In genomic region chr9:134444040-134444315, GRCh38 we compare ENCODE assay signal across 14 cellular contexts.
DNase-seq lines count a peak whose midpoint lies in the region; ATAC-seq and TF ChIP-seq lines count a peak whose summit lies in the region.
"Had no signal": no experiment of that assay in that cellular context is flagged by ENCODE, and none has a peak within 500 bp of the region (broad histone marks: within the 10 kb centered on the region; RNA-seq: fewer than 3 reads in every experiment).

No MANE protein-coding gene starts in this region.

- CTCF ChIA-PET in IMR-90 (lab: Yijun Ruan, JAX): interaction anchor here (0.6 to 2.8 kb wide), 3 partner anchors 116 to 276 kb away, joined by 4 to 27 read pairs (median 8); no protein-coding TSS in a partner anchor

- no peaks in the 10 kb centered on the region for H3K9me3 Mint-ChIP-seq in effector memory CD8-positive, alpha-beta T cell
- H3K9me3 Mint-ChIP-seq: CD8-positive, alpha-beta T cell had no signal

- H3K4me1 ChIP-seq in BLaER1 (peaks cover 51% of the 10 kb centered on the region), IMR-90 (ENCODE audit: control insufficient read depth, insufficient read depth, low read length) (peaks cover 17% of the 10 kb centered on the region), trophoblast cell (ENCODE audit: control insufficient read depth in 1 of 2, insufficient read depth in 2 of 2, low read length in 2 of 2) (peaks cover 0 to 2% of the 10 kb centered on the region in 2 experiments)

- H3K4me2 ChIP-seq in BLaER1 (peak overlapping the region; percentile 89), IMR-90 (ENCODE audit: low read depth, low read length) (no peak overlapping the region), trophoblast cell (ENCODE audit: low read length) (no peak overlapping the region)
- H3K4me2 ChIP-seq: neural progenitor cell had no signal

- H3K27ac ChIP-seq in BLaER1: no peak overlapping the region
- no peak overlapping the region for H3K27ac ChIP-seq in IMR-90 (ENCODE audit: insufficient read depth, low read length)
- no peak overlapping the region for H3K27ac ChIP-seq in trophoblast cell (ENCODE audit: low read depth, low read length)
- H3K27ac ChIP-seq: neural progenitor cell had no signal

- H3K36me3 ChIP-seq in BLaER1: peaks cover 3% of the 10 kb centered on the region; the same call in 1 of the 2 replicates
- no peaks in the 10 kb centered on the region; the same call in 1 of the 2 replicates for H3K36me3 ChIP-seq in IMR-90 (ENCODE audit: control insufficient read depth, insufficient read depth, low read length)
- H3K36me3 ChIP-seq in trophoblast cell (ENCODE audit: control insufficient read depth in 1 of 2, insufficient read depth in 2 of 2, low read length in 2 of 2): peaks cover 0 to 2% of the 10 kb centered on the region in 2 experiments
- H3K36me3 ChIP-seq: neural progenitor cell had no signal

- peak overlapping the region; percentile 74 to 81 for H3K27ac Mint-ChIP-seq in effector memory CD8-positive, alpha-beta T cell
- H3K27ac Mint-ChIP-seq in T-helper 17 cell: no peak overlapping the region
- H3K27ac Mint-ChIP-seq: activated CD4-positive, alpha-beta T cell treated with anti-CD3 and anti-CD28 coated beads for 36 hours; neural progenitor cell had no signal

- H3K9me1 ChIP-seq in IMR-90 (ENCODE audit: insufficient read depth, low read length): peaks cover 4% of the 10 kb centered on the region; the same call in 1 of the 2 replicates

- peaks cover 6 to 13% of the 10 kb centered on the region in 2 donors for H3K4me1 Mint-ChIP-seq in effector memory CD8-positive, alpha-beta T cell (ENCODE audit: low read depth in 2 of 2)
- H3K4me1 Mint-ChIP-seq in T-helper 17 cell: peaks cover 11% of the 10 kb centered on the region

- no peak overlapping the region for H3K4ac ChIP-seq in IMR-90 (ENCODE audit: low read depth, low read length)
- H3K4ac ChIP-seq in trophoblast cell (ENCODE audit: low read depth, low read length): no peak overlapping the region

- ATAC-seq in IMR-90 (ENCODE audit: low read depth): no peak
- ATAC-seq in effector memory CD8-positive, alpha-beta T cell (replicated peaks): no peak
- no peak for ATAC-seq in GM18870 (IDR thresholded peaks at IDR 0.05; ENCODE audit: unreplicated experiment)
- ATAC-seq in T-helper 17 cell: no peak

- H2BK5ac ChIP-seq in IMR-90 (ENCODE audit: low read depth, low read length, poor library complexity, severe bottlenecking) (no peak overlapping the region), trophoblast cell (ENCODE audit: low read depth, low read length, poor library complexity) (no peak overlapping the region)

- H4K91ac ChIP-seq in IMR-90 (ENCODE audit: insufficient read depth, low read depth, low read length) (no peak overlapping the region), trophoblast cell (ENCODE audit: low read depth, low read length) (no peak overlapping the region)

- no peak overlapping the region for H3K9ac ChIP-seq in BLaER1
- no peak overlapping the region for H3K9ac ChIP-seq in IMR-90 (ENCODE audit: low read depth, low read length)
- no peak overlapping the region for H3K9ac ChIP-seq in trophoblast cell (ENCODE audit: low read length)
- H3K9ac ChIP-seq: neural progenitor cell had no signal

- H4K5ac ChIP-seq in IMR-90 (ENCODE audit: low read depth, low read length): no peak overlapping the region

- H4K8ac ChIP-seq in IMR-90 (ENCODE audit: low read depth in 2 of 2, low read length in 2 of 2) (0 out of 4 replicates have a peak overlapping the region, but pooled peaks of 1 of the 2 experiments have one; percentile 2), trophoblast cell (ENCODE audit: low read depth, low read length) (no peak overlapping the region)

- peaks cover 0 to 23% of the 10 kb centered on the region in 2 donors for H3K27me3 Mint-ChIP-seq in effector memory CD8-positive, alpha-beta T cell
- peaks cover 17% of the 10 kb centered on the region for H3K27me3 Mint-ChIP-seq in T-helper 17 cell

- POLR2A ChIA-PET in IMR-90 (lab: Charles Lee; ENCODE audit: unreplicated experiment): no interaction called here

- dilution Hi-C loops in IMR-90 (cut with HindIII; ENCODE audit: low sequenced_read_pairs, unreplicated experiment): no loop called here

- no peak for TF ChIP-seq RAD21 in IMR-90 (IDR thresholded peaks at IDR 0.05; ENCODE audit: low read length)

- H2AFZ ChIP-seq in IMR-90 (replicated peaks; ENCODE audit: low read length, poor library complexity) (peak overlapping the region; percentile 23), trophoblast cell (ENCODE audit: insufficient read depth, low read length, poor library complexity) (no peak overlapping the region)
- H2AFZ ChIP-seq: neural progenitor cell had no signal

- H2BK15ac ChIP-seq in IMR-90 (ENCODE audit: low read depth, low read length): no peak overlapping the region

- BruUV-seq in IMR-90 (replicated peaks; lab: Mats Ljungman, UMichigan): no TSS peak

- H3K4me3 ChIP-seq in BLaER1 (no peak overlapping the region), IMR-90 (ENCODE audit: insufficient read depth, low read depth, low read length) (no peak overlapping the region), trophoblast cell (ENCODE audit: low read depth, low read length) (peak overlapping the region; percentile 10)
- H3K4me3 ChIP-seq: esophagus squamous epithelium, neural progenitor cell had no signal

- in situ Hi-C loops in IMR-90 (cut with MboI; ENCODE audit: low sequenced_read_pairs): loop anchor here (5.0 kb wide), 1 partner anchor 277 kb away; no protein-coding TSS in a partner anchor

- DNase-seq in IMR-90 (no peak), trophoblast cell (no peak), T-helper 17 cell (no peak), hepatic stellate cell (ENCODE audit: low spot score) (no peak), posterior cingulate gyrus (no peak)
- DNase-seq in effector memory CD8-positive, alpha-beta T cell: no peak
- DNase-seq: NCI-H510A had no signal

- H2AK9ac ChIP-seq in IMR-90 (replicated peaks; ENCODE audit: low read depth, low read length, poor library complexity): peak overlapping the region; percentile 62

- H3K4me3 Mint-ChIP-seq in effector memory CD8-positive, alpha-beta T cell: no peak overlapping the region
- H3K4me3 Mint-ChIP-seq in T-helper 17 cell: no peak overlapping the region
- H3K4me3 Mint-ChIP-seq: activated CD4-positive, alpha-beta T cell treated with anti-CD3 and anti-CD28 coated beads for 36 hours; CD8-positive, alpha-beta T cell; neural progenitor cell had no signal

- no peak overlapping the region for H2BK20ac ChIP-seq in IMR-90 (ENCODE audit: low read depth, low read length)

- H4K12ac ChIP-seq in trophoblast cell (ENCODE audit: low read depth, low read length): no peak overlapping the region

- H3K18ac ChIP-seq in IMR-90 (ENCODE audit: low read depth, low read length) (no peak overlapping the region), trophoblast cell (ENCODE audit: low read length) (no peak overlapping the region)

- H3K27me3 ChIP-seq in BLaER1 (no peaks in the 10 kb centered on the region; the same call in 1 of the 2 replicates), IMR-90 (ENCODE audit: control insufficient read depth, insufficient read depth, low read length) (no peaks in the 10 kb centered on the region), trophoblast cell (ENCODE audit: insufficient read depth, low read length) (no peaks in the 10 kb centered on the region)
- H3K27me3 ChIP-seq: neural progenitor cell had no signal

- H3K79me1 ChIP-seq in IMR-90 (ENCODE audit: low read depth in 1 of 2, low read length in 2 of 2): no peaks in the 10 kb centered on the region
- H3K79me1 ChIP-seq in trophoblast cell (ENCODE audit: low read length): no peaks in the 10 kb centered on the region

- H3K14ac ChIP-seq in IMR-90 (replicated peaks; ENCODE audit: low read depth, low read length) (no peak overlapping the region), trophoblast cell (ENCODE audit: low read length) (no peak overlapping the region)

- no peaks in the 10 kb centered on the region for H3K79me2 ChIP-seq in trophoblast cell (ENCODE audit: control insufficient read depth, insufficient read depth, low read length, poor library complexity)

- 80% methylated on average over 1 of the region's 2 CpGs; no CpG with 5 or more reads in 1 of the 2 experiments for WGBS in IMR-90 (ENCODE audit: extremely low coverage in 2 of 2, insufficient read length in 1 of 2), 2 experiments
- whole genome bisulfite sequencing in trophoblast cell (ENCODE audit: extremely low coverage, insufficient coverage, insufficient read length): no CpG with 5 or more reads among the region's 2 CpGs

- H2AK5ac ChIP-seq in IMR-90 (ENCODE audit: low read depth, low read length): peak overlapping the region; percentile 81; the same call in 1 of the 2 replicates
- no peak overlapping the region for H2AK5ac ChIP-seq in trophoblast cell (ENCODE audit: low read length)

- H4K20me1 ChIP-seq in BLaER1 (peaks cover 36% of the 10 kb centered on the region), IMR-90 (ENCODE audit: insufficient read depth, low read length) (peaks cover 9% of the 10 kb centered on the region)

- H3K56ac ChIP-seq in IMR-90 (ENCODE audit: extremely low read depth, insufficient read depth, low read length): no peak overlapping the region

- H3K23ac ChIP-seq in IMR-90 (ENCODE audit: low read depth, low read length) (no peak overlapping the region), trophoblast cell (ENCODE audit: low read length) (no peak overlapping the region)

- H3K9me3 ChIP-seq in BLaER1 (peaks cover 20% of the 10 kb centered on the region), IMR-90 (ENCODE audit: control insufficient read depth, insufficient read depth, low read length) (peaks cover 13% of the 10 kb centered on the region), trophoblast cell (ENCODE audit: insufficient read depth, low read depth, low read length) (peaks cover 6% of the 10 kb centered on the region), T-helper 17 cell (ENCODE audit: control insufficient read depth, low read length, poor library complexity, severe bottlenecking) (no peaks in the 10 kb centered on the region)

- H2BK120ac ChIP-seq in IMR-90 (ENCODE audit: low read depth, low read length): no peak overlapping the region; the same call in 1 of the 2 replicates
- H2BK120ac ChIP-seq in trophoblast cell (ENCODE audit: insufficient read depth, low read length, poor library complexity): no peak overlapping the region

- no peak overlapping the region for H2BK12ac ChIP-seq in trophoblast cell (ENCODE audit: low read length)

- no peak for TF ChIP-seq POLR2A in IMR-90 (IDR thresholded peaks at IDR 0.05; ENCODE audit: low read depth, low read length)

- intact Hi-C loops in IMR-90 (cut with micrococcal nuclease) (loop anchor here (10.0 kb wide), 1 partner anchor 379 kb away; the partner anchor contains the start of gene BRD3), posterior cingulate gyrus (cut with DNase I) (no loop called here)

- H3K36me3 Mint-ChIP-seq in effector memory CD8-positive, alpha-beta T cell (ENCODE audit: insufficient read depth): peaks cover 5% of the 10 kb centered on the region
- H3K36me3 Mint-ChIP-seq in T-helper 17 cell (ENCODE audit: low read depth): no peaks in the 10 kb centered on the region
- H3K36me3 Mint-ChIP-seq: activated naive CD8-positive, alpha-beta T cell; CD8-positive, alpha-beta T cell; neural progenitor cell had no signal

- no peak for TF ChIP-seq CTCF in IMR-90 (conservative IDR thresholded peaks at IDR 0.05; ENCODE audit: low read depth, low read length)

TF ChIP-seq in IMR-90, 13 proteins besides CTCF, POLR2A, EP300 and RAD21 (continues in another document):
- no peak for TF ChIP-seq RCOR1 (IDR thresholded peaks at IDR 0.05; ENCODE audit: insufficient replicate concordance, low read length)
- TF ChIP-seq RFX5 (IDR thresholded peaks at IDR 0.05; ENCODE audit: low read depth, low read length): no peak
